ENCODE assay signal across 1 cellular context in the genomic region with DNA sequence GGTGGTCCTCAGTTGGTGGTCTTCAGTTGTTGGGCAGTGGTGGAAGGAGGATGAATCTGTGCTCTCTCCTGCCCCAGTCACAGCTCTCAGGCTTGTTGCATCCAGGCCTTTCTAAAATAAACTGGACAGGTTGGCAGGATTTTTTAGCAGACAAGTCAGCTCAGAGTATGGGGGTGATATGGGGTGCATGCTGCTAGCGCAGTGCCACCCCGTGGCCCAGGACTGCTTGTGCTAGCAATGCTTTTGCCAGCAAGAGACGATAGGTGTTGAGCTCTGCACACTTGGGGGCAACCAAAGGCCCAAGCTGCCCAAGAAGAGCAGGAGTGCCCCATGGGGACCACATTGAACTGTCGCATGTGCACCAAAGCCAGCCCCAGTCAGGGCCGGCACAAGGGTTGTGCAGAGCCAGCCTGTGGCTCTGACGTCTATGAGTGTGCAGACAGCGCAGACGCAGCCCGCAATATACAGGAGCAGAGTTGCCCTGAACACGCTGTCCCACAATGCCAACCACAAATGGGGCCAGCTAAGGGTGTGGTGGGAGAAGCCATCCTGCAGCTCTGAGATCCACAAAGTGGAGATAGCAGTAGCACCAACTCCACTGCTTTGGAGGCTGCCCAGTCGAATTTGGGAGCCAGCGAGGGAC.
TF ChIP-seq lines count a peak whose summit lies in the region.

No MANE protein-coding gene starts in this region.

TF ChIP-seq in GM23338, 12 proteins besides CTCF, POLR2A, EP300 and RAD21 (continued from another document):
- TF ChIP-seq ZNF462 (CRISPR knock-in tag; IDR thresholded peaks at IDR 0.05), result no peak
- no peak for TF ChIP-seq STAT1 (IDR thresholded peaks at IDR 0.05; ENCODE audit: unreplicated experiment)
- TF ChIP-seq EZH2 (IDR thresholded peaks at IDR 0.05; ENCODE audit: low read depth, unreplicated experiment), result no peak
- no peak for TF ChIP-seq JUNB (IDR thresholded peaks at IDR 0.05; ENCODE audit: unreplicated experiment)
